7 cellular contexts compared by ENCODE assay signal in genomic region chr1:33946836-33947235, GRCh38.
"Had no signal": no experiment of that assay in that cellular context is flagged by ENCODE, and none has a peak within 500 bp of the region (broad histone marks: within the 10 kb centered on the region; RNA-seq: fewer than 3 reads in every experiment).

No MANE protein-coding gene starts in this region.

- DNase-seq: IMR-90, KBM-7, KG1 had no signal

- H3K27ac Mint-ChIP-seq: IgD-negative memory B cell had no signal

- ATAC-seq: HepG2, K562 had no signal

- H3K36me3 Mint-ChIP-seq: IgD-negative memory B cell had no signal

- H3K4me1 Mint-ChIP-seq: IgD-negative memory B cell had no signal

- H3K4me3 ChIP-seq: K562 had no signal

- H3K27ac ChIP-seq: HL-60 had no signal

- H3K4me3 Mint-ChIP-seq: IgD-negative memory B cell had no signal

- H3K9me3 Mint-ChIP-seq: IgD-negative memory B cell had no signal

- H3K27me3 Mint-ChIP-seq: IgD-negative memory B cell had no signal
